1 cellular context compared by ENCODE assay signal in the genomic region with DNA sequence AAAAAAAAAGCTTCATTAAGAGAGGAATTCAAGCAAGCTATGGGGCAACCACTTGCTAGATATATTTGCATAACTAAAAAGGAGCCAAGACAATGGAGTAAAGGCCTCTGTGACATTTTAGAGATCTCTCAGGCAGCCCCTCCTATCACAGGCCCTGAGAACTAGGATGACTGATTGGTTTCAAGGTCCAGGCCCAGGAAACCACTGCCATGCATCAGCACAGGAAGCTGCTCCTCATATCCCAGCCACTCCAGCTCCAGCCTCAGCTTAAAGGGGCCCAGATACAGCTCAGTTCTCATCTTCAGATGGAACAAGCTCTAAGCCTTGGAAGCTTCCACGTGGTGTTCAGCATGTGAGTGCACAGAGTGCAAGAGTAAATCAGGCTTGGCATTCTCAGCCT.
TF ChIP-seq lines count a peak whose summit lies in the region.

No MANE protein-coding gene starts in this region.

TF ChIP-seq in H1, 55 proteins besides CTCF, POLR2A, EP300 and RAD21:
- TF ChIP-seq JUND (IDR thresholded peaks at IDR 0.05; ENCODE audit: low read length) (no peak), KDM4A (IDR thresholded peaks at IDR 0.05; ENCODE audit: low read depth, low read length, severe bottlenecking) (no peak), NRF1 (IDR thresholded peaks at IDR 0.05; ENCODE audit: low read depth, low read length) (no peak), TAF7 (optimal IDR thresholded peaks at IDR 0.05; ENCODE audit: borderline replicate concordance, low read depth, low read length) (no peak), CHD2 (IDR thresholded peaks at IDR 0.05; ENCODE audit: low read length) (no peak), RFX5 (IDR thresholded peaks at IDR 0.05; ENCODE audit: borderline replicate concordance, low read depth, low read length) (no peak)
TF ChIP-seq in H1: peak in this region for 0.
